10 cellular contexts compared by ENCODE assay signal in genomic region chr7:27175005-27175625, GRCh38. TPM values are rescaled to one million over a fixed set of nuclear protein-coding genes. Genes with fewer than 3 reads are reported as not detected.
DNase-seq lines count a peak whose midpoint lies in the region; ATAC-seq and TF ChIP-seq lines count a peak whose summit lies in the region.
"Had no signal": no experiment of that assay in that cellular context is flagged by ENCODE, and none has a peak within 500 bp of the region (broad histone marks: within the 10 kb centered on the region; RNA-seq: fewer than 3 reads in every experiment).

No MANE protein-coding gene starts in this region.

- in situ Hi-C loops in transverse colon (cut with MboI; ENCODE audit: low pct_ligation_motif_present in 1 of 4, low pct_unique_long_range_greater_than_20kb in 1 of 4, low sequenced_read_pairs in 3 of 4), result loop anchor here in 2 of 4 donors (25.0 kb wide), 1 partner anchor 1313 kb away; no protein-coding TSS in a partner anchor

- H3K4me3 Mint-ChIP-seq in activated T-cell treated with anti-CD3 and anti-CD28 coated beads, Interleukin-2, amount 50 U/mL, for 4 hours, result peak overlapping the region; percentile 46

- intact Hi-C loops in left colon (cut with DNase I, micrococcal nuclease) (loop anchor here in 1 of 2 donors (10.0 kb wide), 1 partner anchor 1320 kb away; no protein-coding TSS in a partner anchor), transverse colon (cut with DNase I; ENCODE audit: low total_unique reads) (no loop called here)

- TF ChIP-seq CTCF in transverse colon (IDR thresholded peaks at IDR 0.05), result no peak

- peaks cover 76% of the 10 kb centered on the region for H3K27me3 Mint-ChIP-seq in activated T-cell treated with anti-CD3 and anti-CD28 coated beads, Interleukin-2, amount 50 U/mL, for 4 hours (ENCODE audit: low read depth)

- H3K36me3 Mint-ChIP-seq in activated T-cell treated with anti-CD3 and anti-CD28 coated beads, Interleukin-2, amount 50 U/mL, for 4 hours (ENCODE audit: insufficient read depth), result no peaks in the 10 kb centered on the region

- peak overlapping the region; percentile 95 to 99 (median 98) for H3K27ac ChIP-seq in transverse colon
- H3K27ac ChIP-seq: ascending aorta, heart right ventricle had no signal

- 31 to 33% methylated on average over 1 to 11 of the region's 11 CpGs for WGBS in transverse colon (ENCODE audit: low coverage in 1 of 2), 2 donors

- peak; percentile 96 for TF ChIP-seq POLR2A in transverse colon (IDR thresholded peaks at IDR 0.05)

- H3K9me3 ChIP-seq in transverse colon, result no peaks in the 10 kb centered on the region
- H3K9me3 ChIP-seq: ascending aorta, heart right ventricle had no signal

- ATAC-seq in activated T-cell treated with anti-CD3 and anti-CD28 coated beads, Interleukin-2, amount 50 U/mL, for 4 hours, result no peak
- ATAC-seq in left colon, result peak; percentile 60

- peaks cover 0 to 33% (median 31%) of the 10 kb centered on the region in 4 donors for H3K4me1 ChIP-seq in transverse colon

- peaks cover 19% of the 10 kb centered on the region for H3K4me1 Mint-ChIP-seq in activated T-cell treated with anti-CD3 and anti-CD28 coated beads, Interleukin-2, amount 50 U/mL, for 4 hours (ENCODE audit: low read depth)

- no peaks in the 10 kb centered on the region for H3K9me3 Mint-ChIP-seq in activated T-cell treated with anti-CD3 and anti-CD28 coated beads, Interleukin-2, amount 50 U/mL, for 4 hours

- peak overlapping the region; percentile 18 to 67 (median 60) for H3K4me3 ChIP-seq in transverse colon

- TF ChIP-seq EP300 in transverse colon (IDR thresholded peaks at IDR 0.05; ENCODE audit: low read depth), result no peak

- no peak for DNase-seq in activated T-cell treated with anti-CD3 and anti-CD28 coated beads, Interleukin-2, amount 50 U/mL, for 4 hours
- DNase-seq in activated T-cell treated with anti-CD3 and anti-CD28 coated beads, Interleukin-2, amount 50 U/mL, for 1 hour, result no peak
- DNase-seq in SW480 (ENCODE audit: low spot score) (peak; percentile 90), left colon (peak; percentile 80 to 91), transverse colon (peak; percentile 85), SKM-1 (lab: John Stamatoyannopoulos, UW; ENCODE audit: unreplicated experiment) (no peak), NCI-H146 treated with DMSO at 0.1 percent for 48 hours (lab: John Stamatoyannopoulos, UW; ENCODE audit: unreplicated experiment) (no peak)
- no peak for DNase-seq in activated CD4-positive, CD25-positive, alpha-beta regulatory T cell (lab: John Stamatoyannopoulos, UW)
- DNase-seq: heart right ventricle had no signal

- peaks cover 43% of the 10 kb centered on the region for H3K27me3 ChIP-seq in transverse colon

- H3K36me3 ChIP-seq in transverse colon, result no peaks in the 10 kb centered on the region
- H3K36me3 ChIP-seq: ascending aorta had no signal

RNA-seq across cellular contexts. Expression of gene HOXA10, which starts 1.0 kb away (rescaled TPM):
- total RNA-seq in activated T-cell treated with anti-CD3 and anti-CD28 coated beads, Interleukin-2, amount 50 U/mL, for 4 hours, result under 1 TPM; 0.08 to 0.14 (median 0.10) TPM
- total RNA-seq in left colon, result 10 to 100 TPM; 23.4 to 30.0 TPM
- 10 to 100 TPM; 19.8 to 68.9 (median 36.4) TPM for total RNA-seq in transverse colon
- total RNA-seq: ascending aorta had no signal

RNA-seq across cellular contexts. Expression of gene HOXA9, which starts 9.8 kb away (rescaled TPM):
- total RNA-seq in activated T-cell treated with anti-CD3 and anti-CD28 coated beads, Interleukin-2, amount 50 U/mL, for 4 hours, result under 1 TPM in 2 of 3 donors, not detected in 1; 0.28 to 0.76 TPM
- 10 to 100 TPM; 18.0 to 28.6 TPM for total RNA-seq in left colon
- 100 to 1,000 TPM in 1 of 4 donors, 10 to 100 TPM in 3; 19.5 to 130 (median 50.6) TPM for total RNA-seq in transverse colon
- total RNA-seq: ascending aorta, heart right ventricle had no signal

RNA-seq across cellular contexts. Expression of gene HOXA11, which starts 9.9 kb away (rescaled TPM):
- total RNA-seq in activated T-cell treated with anti-CD3 and anti-CD28 coated beads, Interleukin-2, amount 50 U/mL, for 4 hours, result not detected
- total RNA-seq in left colon (1 to 10 TPM; 3.1 to 6.1 TPM), transverse colon (10 to 100 TPM in 1 of 4 donors, 1 to 10 TPM in 3; 4.5 to 21.3 (median 7.7) TPM)
- total RNA-seq: ascending aorta, heart right ventricle had no signal

RNA-seq across cellular contexts. Expression of gene HOXA7, which starts 18.6 kb away (rescaled TPM):
- not detected for total RNA-seq in activated T-cell treated with anti-CD3 and anti-CD28 coated beads, Interleukin-2, amount 50 U/mL, for 4 hours
- total RNA-seq in left colon, result 10 to 100 TPM; 30.2 to 38.9 TPM
- total RNA-seq in transverse colon, result 10 to 100 TPM in 3 of 4 donors, 1 to 10 TPM in 1; 7.0 to 22.9 (median 12.8) TPM
- total RNA-seq: heart right ventricle had no signal

RNA-seq across cellular contexts. Expression of gene HOXA3, which starts 22.7 kb away (rescaled TPM):
- total RNA-seq in activated T-cell treated with anti-CD3 and anti-CD28 coated beads, Interleukin-2, amount 50 U/mL, for 4 hours, result not detected
- 10 to 100 TPM; 16.4 to 23.2 TPM for total RNA-seq in left colon
- 10 to 100 TPM; 14.1 to 27.3 (median 15.7) TPM for total RNA-seq in transverse colon

Comparison
In these comparisons a context has a peak if more than half of its experiments do, and no peak if none do; other contexts are left out.
1. DNase-seq: peak in SW480 (single experiment), left colon (2 of 2) and transverse colon (single experiment); none in activated T-cell treated with anti-CD3 and anti-CD28 coated beads, Interleukin-2, amount 50 U/mL, for 4 hours (single experiment), activated T-cell treated with anti-CD3 and anti-CD28 coated beads, Interleukin-2, amount 50 U/mL, for 1 hour (single experiment), SKM-1 (single experiment), activated CD4-positive, CD25-positive, alpha-beta regulatory T cell (0 of 4) and NCI-H146 treated with DMSO at 0.1 percent for 48 hours (single experiment).
2. RNA of gene HOXA10, which starts 1.0 kb away (total RNA-seq): 19.8 to 68.9 TPM in transverse colon and 23.4 to 30.0 TPM in left colon; 0.08 to 0.14 TPM in activated T-cell treated with anti-CD3 and anti-CD28 coated beads, Interleukin-2, amount 50 U/mL, for 4 hours; every median in the first group is over 10 times any median in the second.
3. RNA of gene HOXA9, which starts 9.8 kb away (total RNA-seq): 19.5 to 130 TPM in transverse colon and 18.0 to 28.6 TPM in left colon; 0.28 to 0.76 TPM in activated T-cell treated with anti-CD3 and anti-CD28 coated beads, Interleukin-2, amount 50 U/mL, for 4 hours; every median in the first group is over 10 times any median in the second.